19 cellular contexts compared by ENCODE assay signal in genomic region chr4:83390965-83391364, GRCh38.
"Had no signal": no experiment of that assay in that cellular context is flagged by ENCODE, and none has a peak within 500 bp of the region (broad histone marks: within the 10 kb centered on the region; RNA-seq: fewer than 3 reads in every experiment).

No MANE protein-coding gene starts in this region.

- ATAC-seq: activated naive CD4-positive, alpha-beta T cell treated with anti-CD3 and anti-CD28 coated beads, Interleukin-2, amount 50 U/mL, for 72 hours; esophagus mucosa; left cardiac atrium; naive thymus-derived CD4-positive, alpha-beta T cell; stimulated activated memory B cell treated with anti-CD40 and anti-IgM and Interleukin-4, amounts not matched to agents 10 μg/mL and 1 μg/mL and 100 μg/mL, for 72 hours; upper lobe of right lung had no signal

- DNase-seq: activated CD4-positive, alpha-beta T cell treated with anti-CD3 and anti-CD28 coated beads for 1 hour; activated CD8-positive, alpha-beta memory T cell treated with anti-CD3 and anti-CD28 coated beads for 24 hours; activated gamma-delta T cell treated with Interleukin-2 at 50 U/mL for 16 hours; adrenal gland; cerebellar nuclear complex; cortex of kidney; left cardiac atrium; mesenchymal stem cell; naive thymus-derived CD4-positive, alpha-beta T cell; spleen; stimulated activated CD4-positive, alpha-beta T cell treated with anti-CD3 and anti-CD28 coated beads, Interleukin-4, amount 100 ng/mL, for 4 hours; T-helper 2 cell; upper lobe of right lung; WERI-Rb-1 had no signal

- H3K36me3 ChIP-seq: adrenal gland, breast epithelium, spleen, thoracic aorta, upper lobe of right lung, WERI-Rb-1 had no signal

- H3K9me3 ChIP-seq: adrenal gland, breast epithelium, spleen, thoracic aorta, upper lobe of right lung had no signal

- H3K4me1 ChIP-seq: breast epithelium, upper lobe of right lung had no signal

- H3K27me3 ChIP-seq: adrenal gland, breast epithelium, spleen, upper lobe of right lung had no signal

- H3K4me3 ChIP-seq: adrenal gland, breast epithelium, spleen, thoracic aorta, upper lobe of right lung had no signal

- H3K27ac ChIP-seq: breast epithelium, spleen, thoracic aorta, upper lobe of right lung, WERI-Rb-1 had no signal
